In the genomic region with DNA sequence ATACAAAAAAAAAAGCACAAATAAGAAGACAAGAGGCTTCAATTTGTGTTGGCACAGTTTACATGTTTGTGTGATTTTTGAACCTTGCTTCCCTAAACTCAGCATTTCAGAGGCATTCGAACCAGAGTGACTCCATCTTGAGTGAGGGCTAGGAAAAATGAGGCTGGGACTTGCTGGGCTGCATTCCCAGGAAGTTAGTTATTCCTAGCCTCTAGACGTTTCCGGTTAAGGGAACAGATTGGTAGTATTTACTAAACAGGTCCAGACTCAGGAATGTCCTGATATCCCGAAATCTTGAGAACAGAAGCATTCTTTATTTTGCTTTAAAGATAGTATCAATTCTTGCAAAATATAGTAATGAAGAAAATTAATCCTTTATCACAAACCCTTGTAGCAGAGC, we compare ENCODE assay signal across 39 cellular contexts. TPM values are rescaled to one million over a fixed set of nuclear protein-coding genes. Genes with fewer than 3 reads are reported as not detected.
"Had no signal": no experiment of that assay in that cellular context is flagged by ENCODE, and none has a peak within 500 bp of the region (broad histone marks: within the 10 kb centered on the region; RNA-seq: fewer than 3 reads in every experiment).

No MANE protein-coding gene starts in this region.

- H3K27me3 ChIP-seq: adrenal gland, ascending aorta, body of pancreas, brain microvascular endothelial cell, breast epithelium, cardiac muscle cell had no signal

- H3K36me3 ChIP-seq: adrenal gland, ascending aorta, brain microvascular endothelial cell, breast epithelium, cardiac muscle cell had no signal

- H3K4me1 ChIP-seq: adrenal gland, ascending aorta, body of pancreas, breast epithelium had no signal

- ATAC-seq: activated naive CD4-positive, alpha-beta T cell treated with anti-CD3 and anti-CD28 coated beads, Interleukin-2, amount 50 U/mL, for 72 hours; activated naive CD8-positive, alpha-beta T cell treated with anti-CD3 and anti-CD28 coated beads, Interleukin-2, amount 50 U/mL, for 24 hours; activated T-cell treated with anti-CD3 and anti-CD28 coated beads, Interleukin-2, amount 50 U/mL, for 4 hours; activated T-cell treated with anti-CD3 and anti-CD28 coated beads, Interleukin-2, amount 50 U/mL, for 72 hours; activated T-helper 17 cell treated with anti-CD3 and anti-CD28 coated beads, Interleukin-2, amount 50 U/mL, for 72 hours; body of pancreas had no signal

- H3K4me3 ChIP-seq: adrenal gland, ascending aorta, body of pancreas, breast epithelium, cardiac muscle cell had no signal

- DNase-seq: activated effector memory CD4-positive, alpha-beta T cell treated with anti-CD3 and anti-CD28 coated beads, Interleukin-2, amount 50 U/mL, for 16 hours; activated effector memory CD4-positive, alpha-beta T cell treated with Interleukin-2 at 50 U/mL for 16 hours; activated gamma-delta T cell; activated gamma-delta T cell treated with Interleukin-2 at 50 U/mL for 16 hours; activated naive CD4-positive, alpha-beta T cell; activated naive CD4-positive, alpha-beta T cell treated with anti-CD3 and anti-CD28 coated beads for 36 hours; activated naive CD4-positive, alpha-beta T cell treated with anti-CD3 and anti-CD28 coated beads, Interleukin-2, amount 10 ng/mL, durations not matched to agents 7 days and 5 days; activated naive CD4-positive, alpha-beta T cell treated with anti-CD3 and anti-CD28 coated beads, Interleukin-2, amount 50 U/mL, for 16 hours; activated naive CD4-positive, alpha-beta T cell treated with Interleukin-2 at 50 U/mL for 16 hours; activated naive CD8-positive, alpha-beta T cell treated with anti-CD3 and anti-CD28 coated beads for 36 hours; activated naive CD8-positive, alpha-beta T cell treated with anti-CD3 and anti-CD28 coated beads, Interleukin-2, amount 10 ng/mL, durations not matched to agents 7 days and 5 days; activated naive CD8-positive, alpha-beta T cell treated with anti-CD3 and anti-CD28 coated beads, Interleukin-2, amount 50 U/mL, for 24 hours; activated T-cell treated with anti-CD3 and anti-CD28 coated beads, Interleukin-2, amount 50 U/mL, for 1 hour; activated T-cell treated with anti-CD3 and anti-CD28 coated beads, Interleukin-2, amount 50 U/mL, for 24 hours; activated T-cell treated with anti-CD3 and anti-CD28 coated beads, Interleukin-2, amount 50 U/mL, for 4 hours; activated T-cell treated with anti-CD3 and anti-CD28 coated beads, Interleukin-2, amount 50 U/mL, for 48 hours; activated T-cell treated with anti-CD3 and anti-CD28 coated beads, Interleukin-2, amount 50 U/mL, for 72 hours; adrenal gland; amniotic stem cell; amygdala; anterior cingulate cortex; aorta; body of pancreas; brain microvascular endothelial cell; caudate nucleus; central memory CD4-positive, alpha-beta T cell; cerebellar nuclear complex had no signal

- H3K27ac ChIP-seq: adrenal gland, ascending aorta, body of pancreas, brain microvascular endothelial cell, breast epithelium, cardiac muscle cell had no signal

- H3K9me3 ChIP-seq: adrenal gland, ascending aorta, body of pancreas, breast epithelium had no signal

RNA-seq across cellular contexts. Expression of gene RIT2, which starts 46.7 kb away (rescaled TPM):
- total RNA-seq: activated naive CD4-positive, alpha-beta T cell treated with anti-CD3 and anti-CD28 coated beads for 36 hours; activated naive CD4-positive, alpha-beta T cell treated with anti-CD3 and anti-CD28 coated beads, Interleukin-2, amount 50 U/mL, for 72 hours; activated naive CD8-positive, alpha-beta T cell treated with anti-CD3 and anti-CD28 coated beads for 36 hours; activated naive CD8-positive, alpha-beta T cell treated with anti-CD3 and anti-CD28 coated beads, Interleukin-2, amount 10 ng/mL, durations not matched to agents 7 days and 5 days; activated T-cell treated with anti-CD3 and anti-CD28 coated beads, Interleukin-2, amount 50 U/mL, for 4 hours; activated T-cell treated with anti-CD3 and anti-CD28 coated beads, Interleukin-2, amount 50 U/mL, for 72 hours; activated T-helper 1 cell treated with anti-CD3 and anti-CD28 coated beads, Interleukin-12 subunit alpha, Interleukin-12 subunit beta, Interleukin-2, Interleukin-4 antibody, amounts not matched to agents 30 ng/mL and 10 ng/mL and 1 ng/mL, durations not matched to agents 14 hours and 24 hours and 36 hours; activated T-helper 17 cell treated with anti-CD3 and anti-CD28 coated beads, Interleukin-2, amount 50 U/mL, for 72 hours; activated T-helper 2 cell treated with anti-CD3 and anti-CD28 coated beads, Interferon-gamma antibody, Interleukin-2, Interleukin-4, amounts not matched to agents 10 μg/mL and 5 μg/mL and 100 μg/mL, durations not matched to agents 14 hours and 24 hours and 36 hours; aorta; ascending aorta; astrocyte; body of pancreas; breast epithelium; bronchial epithelial cell; cardiac muscle cell; cardiac septum; chondrocyte had no signal
- polyA plus RNA-seq: adipose tissue, cardiac muscle cell had no signal
